19 cellular contexts compared by ENCODE assay signal in genomic region chr1:32947669-32948068, GRCh38. TPM values are rescaled to one million over a fixed set of nuclear protein-coding genes. Genes with fewer than 3 reads are reported as not detected.
DNase-seq lines count a peak whose midpoint lies in the region; TF ChIP-seq lines count a peak whose summit lies in the region.
"Had no signal": no experiment of that assay in that cellular context is flagged by ENCODE, and none has a peak within 500 bp of the region (broad histone marks: within the 10 kb centered on the region; RNA-seq: fewer than 3 reads in every experiment).

No MANE protein-coding gene starts in this region.

- WGBS in mammary epithelial cell (ENCODE audit: low coverage, missing lambda C conversion rate) = 98% methylated on average over 3 of the region's 3 CpGs
- WGBS in thyroid gland, 2 donors = 92 to 95% methylated on average over 3 of the region's 3 CpGs

- dilution Hi-C loops in mammary epithelial cell (cut with HindIII; ENCODE audit: low sequenced_read_pairs) = no loop called here

- H3K27ac ChIP-seq in mammary epithelial cell (ENCODE audit: insufficient read depth, low read depth, low read length) (no peak overlapping the region), duodenal mucosa (ENCODE audit: low read depth, low read length) (no peak overlapping the region), neural cell (ENCODE audit: low read length) (peak overlapping the region; percentile 95), thyroid gland (no peak overlapping the region)
- H3K27ac ChIP-seq: HL-60 had no signal

- in situ Hi-C loops in mammary epithelial cell (cut with MboI; ENCODE audit: low sequenced_read_pairs in 2 of 2) = loop anchor here in 1 of 2 donors (25.0 kb wide), 1 partner anchor 140 kb away; the partner anchor contains the start of gene AZIN2

- H3K9ac ChIP-seq in mammary epithelial cell (ENCODE audit: insufficient read depth, low read length) (no peak overlapping the region), duodenal mucosa (ENCODE audit: low read depth in 1 of 2, low read length in 2 of 2) (peak overlapping the region; percentile 45), neural cell (ENCODE audit: low read length) (peak overlapping the region; percentile 68)

- BruUV-seq in MCF 10A (replicated peaks; lab: Mats Ljungman, UMichigan) = no TSS peak
- BruUV-seq in mammary epithelial cell (replicated peaks; lab: Mats Ljungman, UMichigan) = no TSS peak

- no peaks in the 10 kb centered on the region for H3K9me2 ChIP-seq in neural cell (ENCODE audit: insufficient read depth, low read length)

- H3K4me2 ChIP-seq in mammary epithelial cell (ENCODE audit: insufficient read depth, low read depth, low read length) = no peak overlapping the region
- H3K4me2 ChIP-seq in neural cell (ENCODE audit: low read length) = peak overlapping the region; percentile 70

- H3K79me2 ChIP-seq in mammary epithelial cell (ENCODE audit: insufficient read depth, low read length) (peaks cover 69% of the 10 kb centered on the region), neural cell (replicated peaks; ENCODE audit: insufficient read depth, low read length) (no peaks in the 10 kb centered on the region)

- CTCF ChIA-PET in MCF 10A (lab: Yijun Ruan, JAX) = interaction anchor here (0.7 kb wide), 1 partner anchor 155 kb away, joined by 3 read pairs; no protein-coding TSS in a partner anchor
- CTCF ChIA-PET in mammary epithelial cell (lab: Charles Lee; ENCODE audit: low non-redundant PET) = no interaction called here

- H3K9me3 Mint-ChIP-seq in MCF 10A (ENCODE audit: unreplicated experiment) (no peaks in the 10 kb centered on the region), type B pancreatic cell (no peaks in the 10 kb centered on the region)
- H3K9me3 Mint-ChIP-seq: CD14-positive monocyte, H9 had no signal

- H3K9me3 ChIP-seq in mammary epithelial cell (replicated peaks; ENCODE audit: insufficient read depth, low read length) = no peaks in the 10 kb centered on the region
- H3K9me3 ChIP-seq in duodenal mucosa (ENCODE audit: control insufficient read depth in 1 of 2, low read length in 2 of 2) = no peaks in the 10 kb centered on the region
- no peaks in the 10 kb centered on the region for H3K9me3 ChIP-seq in neural cell (ENCODE audit: low read length)
- no peaks in the 10 kb centered on the region for H3K9me3 ChIP-seq in thyroid gland

- H3K4me3 Mint-ChIP-seq in MCF 10A (ENCODE audit: unreplicated experiment) = no peak overlapping the region
- peak overlapping the region; percentile 7 for H3K4me3 Mint-ChIP-seq in type B pancreatic cell
- H3K4me3 Mint-ChIP-seq: CD14-positive monocyte, H9 had no signal

- intact Hi-C loops in MCF 10A (cut with micrococcal nuclease) = no loop called here
- intact Hi-C loops in mammary epithelial cell (cut with micrococcal nuclease) = no loop called here
- intact Hi-C loops in thyroid gland (cut with DNase I) = no loop called here

- no peak for TF ChIP-seq POLR2A in thyroid gland (IDR thresholded peaks at IDR 0.05)

- H4K20me1 ChIP-seq in mammary epithelial cell (ENCODE audit: insufficient read depth, low read length) (no peaks in the 10 kb centered on the region), neural cell (ENCODE audit: insufficient read depth) (no peaks in the 10 kb centered on the region)

- H3K27me3 ChIP-seq in mammary epithelial cell (ENCODE audit: insufficient read depth, low read length) = no peaks in the 10 kb centered on the region
- H3K27me3 ChIP-seq in duodenal mucosa (ENCODE audit: control insufficient read depth in 1 of 2, insufficient read depth in 2 of 2, low read length in 2 of 2) = no peaks in the 10 kb centered on the region
- no peaks in the 10 kb centered on the region for H3K27me3 ChIP-seq in neural cell (ENCODE audit: insufficient read depth, low read depth, low read length)
- H3K27me3 ChIP-seq in thyroid gland = no peaks in the 10 kb centered on the region

- TF ChIP-seq EP300 in neural cell (conservative IDR thresholded peaks at IDR 0.05; ENCODE audit: poor library complexity, severe bottlenecking) = no peak

- H3K4me1 Mint-ChIP-seq in MCF 10A (ENCODE audit: insufficient read depth, unreplicated experiment) (peaks cover 6% of the 10 kb centered on the region), type B pancreatic cell (ENCODE audit: unreplicated experiment) (peaks cover 19% of the 10 kb centered on the region)
- H3K4me1 Mint-ChIP-seq: H9 had no signal

- H3K36me3 ChIP-seq in mammary epithelial cell (ENCODE audit: insufficient read depth, low read length) (peaks cover 26% of the 10 kb centered on the region), duodenal mucosa (ENCODE audit: control insufficient read depth in 1 of 2, insufficient read depth in 2 of 2, low read length in 2 of 2) (peaks cover 19 to 49% of the 10 kb centered on the region in 2 donors), neural cell (ENCODE audit: insufficient read depth, low read length) (peaks cover 4% of the 10 kb centered on the region), thyroid gland (peaks cover 30 to 33% of the 10 kb centered on the region in 2 donors)

- H3F3A ChIP-seq in neural cell (ENCODE audit: insufficient read depth, low read length, poor library complexity, severe bottlenecking) = no peaks in the 10 kb centered on the region

- POLR2A ChIA-PET in MCF 10A (lab: Yijun Ruan, JAX) = interaction anchor here (0.8 to 2.9 kb wide), 6 partner anchors 10 to 61 kb away, joined by 3 to 11 read pairs (median 8); no protein-coding TSS in a partner anchor

- no peak overlapping the region for H2AFZ ChIP-seq in mammary epithelial cell (ENCODE audit: low read depth, low read length)
- H2AFZ ChIP-seq in neural cell (ENCODE audit: low read depth, low read length) = peak overlapping the region; percentile 47

- H3K36me3 Mint-ChIP-seq in MCF 10A (ENCODE audit: insufficient read depth, unreplicated experiment) = peaks cover 51% of the 10 kb centered on the region
- peaks cover 37% of the 10 kb centered on the region for H3K36me3 Mint-ChIP-seq in type B pancreatic cell

- no peak for DNase-seq in MCF 10A (ENCODE audit: unreplicated experiment)
- no peak for DNase-seq in mammary epithelial cell
- DNase-seq in type B pancreatic cell (ENCODE audit: extremely low spot score, unreplicated experiment) = no peak
- DNase-seq in thyroid gland = no peak
- DNase-seq in cerebellar nuclear complex (lab: John Stamatoyannopoulos, UW) = no peak
- no peak for DNase-seq in activated CD8-positive, alpha-beta memory T cell treated with anti-CD3 and anti-CD28 coated beads for 24 hours
- DNase-seq: 8988T, GDM1, H9, IMR-90, MM.1S, NCI-H1092, NCI-H146, NCI-H2029 treated with DMSO at 0.1 percent for 48 hours, NCI-H2171 had no signal

- no peaks in the 10 kb centered on the region for H3K27me3 Mint-ChIP-seq in MCF 10A (ENCODE audit: insufficient read depth, unreplicated experiment)
- no peaks in the 10 kb centered on the region for H3K27me3 Mint-ChIP-seq in type B pancreatic cell

- peak overlapping the region; percentile 8 for H3K27ac Mint-ChIP-seq in MCF 10A (ENCODE audit: low read depth, unreplicated experiment)
- peak overlapping the region; percentile 60 for H3K27ac Mint-ChIP-seq in type B pancreatic cell
- H3K27ac Mint-ChIP-seq: CD14-positive monocyte, H9 had no signal

- peaks cover 13% of the 10 kb centered on the region for H3K4me1 ChIP-seq in mammary epithelial cell (ENCODE audit: insufficient read depth, low read length)
- H3K4me1 ChIP-seq in duodenal mucosa (ENCODE audit: control insufficient read depth in 1 of 2, insufficient read depth in 2 of 2, low read length in 2 of 2) = peaks cover 19 to 34% of the 10 kb centered on the region in 2 donors
- peaks cover 8 to 15% of the 10 kb centered on the region in 2 donors for H3K4me1 ChIP-seq in thyroid gland

- TF ChIP-seq RAD21 in neural cell (conservative IDR thresholded peaks at IDR 0.05) = no peak

- TF ChIP-seq CTCF in MCF 10A (IDR thresholded peaks at IDR 0.05; ENCODE audit: unreplicated experiment) (no peak), mammary epithelial cell (conservative IDR thresholded peaks at IDR 0.05 in 1 of 2, IDR thresholded peaks at IDR 0.05 in 1 of 2; ENCODE audit: extremely low read depth in 1 of 2, insufficient read depth in 1 of 2, low read depth in 1 of 2, low read length in 2 of 2) (no peak), neural cell (IDR thresholded peaks at IDR 0.05; ENCODE audit: poor library complexity, severe bottlenecking) (no peak), type B pancreatic cell (conservative IDR thresholded peaks at IDR 0.05) (no peak), thyroid gland (IDR thresholded peaks at IDR 0.05) (no peak)

- H3K4me3 ChIP-seq in mammary epithelial cell (replicated peaks in 1 of 3; ENCODE audit: insufficient read depth in 1 of 3, low read depth in 2 of 3, low read length in 3 of 3) (no peak overlapping the region), duodenal mucosa (ENCODE audit: low read depth in 1 of 2, low read length in 2 of 2) (no peak overlapping the region), neural cell (ENCODE audit: low read length) (peak overlapping the region; percentile 54), thyroid gland (replicated peaks in 1 of 3) (no peak overlapping the region)

TF ChIP-seq in neural cell, 6 proteins besides CTCF, POLR2A, EP300 and RAD21 (continues in another document):
- TF ChIP-seq EZH2 (IDR thresholded peaks at IDR 0.05; ENCODE audit: borderline replicate concordance, insufficient read depth, low read length, poor library complexity, severe bottlenecking) (no peak), TAF1 (IDR thresholded peaks at IDR 0.05; ENCODE audit: low read depth) (no peak)

RNA-seq across cellular contexts. Expression of gene RNF19B, which starts 16.9 kb away (rescaled TPM):
- 38.0 and 41.3 TPM in 2 replicates for total RNA-seq in MCF 10A (2022)
- total RNA-seq in mammary epithelial cell = 10 to 100 TPM; 30.5 to 62.4 TPM
- 32.3 TPM for polyA plus RNA-seq in mammary epithelial cell
- 38.2 TPM for polyA minus RNA-seq in mammary epithelial cell
- polyA plus RNA-seq in neural cell = 22.1 and 30.8 TPM in 2 replicates
- 46.0 and 46.3 TPM in 2 replicates for polyA minus RNA-seq in neural cell
- total RNA-seq in type B pancreatic cell (ENCODE audit: low replicate concordance) = 20.1 and 33.8 TPM in 2 replicates
- total RNA-seq in thyroid gland = 10 to 100 TPM; 13.6 to 24.6 (median 22.4) TPM

RNA-seq across cellular contexts. Expression of gene TMEM54, which starts 46.5 kb away (rescaled TPM):
- total RNA-seq in MCF 10A (2022) (6.2 and 12.1 TPM in 2 replicates), mammary epithelial cell (100 to 1,000 TPM in 1 of 2 donors, 10 to 100 TPM in 1; 35.5 to 101 TPM), type B pancreatic cell (ENCODE audit: low replicate concordance) (42.1 and 129 TPM in 2 replicates), thyroid gland (100 to 1,000 TPM in 2 of 4 donors, 10 to 100 TPM in 2; 32.6 to 158 (median 101) TPM)
- polyA plus RNA-seq in mammary epithelial cell (158 TPM), neural cell (2.1 TPM in 1 of 2 replicates, not detected in the other)
- polyA minus RNA-seq in mammary epithelial cell (85.8 TPM), neural cell (not detected in 2 replicates)
- polyA plus RNA-seq: CD14-positive monocyte had no signal
